ENCODE assay signal across 10 cellular contexts in genomic region chr9:133429641-133430161, GRCh38. TPM values are rescaled to one million over a fixed set of nuclear protein-coding genes. Genes with fewer than 3 reads are reported as not detected.
DNase-seq lines count a peak whose midpoint lies in the region; ATAC-seq and TF ChIP-seq lines count a peak whose summit lies in the region.
"Had no signal": no experiment of that assay in that cellular context is flagged by ENCODE, and none has a peak within 500 bp of the region (broad histone marks: within the 10 kb centered on the region; RNA-seq: fewer than 3 reads in every experiment).

No MANE protein-coding gene starts in this region.

- no peak overlapping the region for H3K27ac ChIP-seq in CD4-positive, CD25-positive, alpha-beta regulatory T cell (ENCODE audit: insufficient read depth, low read length, poor library complexity, severe bottlenecking)
- H3K27ac ChIP-seq in colonic mucosa = no peak overlapping the region
- no peak overlapping the region for H3K27ac ChIP-seq in effector memory CD4-positive, alpha-beta T cell (ENCODE audit: insufficient read depth, low read length, poor library complexity, severe bottlenecking)

- peaks cover 0 to 2% (median 0%) of the 10 kb centered on the region in 7 donors for H3K9me3 Mint-ChIP-seq in CD4-positive, CD25-positive, alpha-beta regulatory T cell
- H3K9me3 Mint-ChIP-seq in HFFc6 = no peaks in the 10 kb centered on the region

- TF ChIP-seq CTCF in HFFc6 (IDR thresholded peaks at IDR 0.05) = peak; percentile 45
- TF ChIP-seq CTCF in colonic mucosa (IDR thresholded peaks at IDR 0.05) = peak; percentile 15

- no peaks in the 10 kb centered on the region for H3K27me3 ChIP-seq in CD4-positive, CD25-positive, alpha-beta regulatory T cell (ENCODE audit: control insufficient read depth, insufficient read depth, low read length)
- H3K27me3 ChIP-seq in colonic mucosa = no peaks in the 10 kb centered on the region
- H3K27me3 ChIP-seq in effector memory CD4-positive, alpha-beta T cell (replicated peaks; ENCODE audit: control insufficient read depth, insufficient read depth, low read length, poor library complexity, severe bottlenecking) = peaks cover 4% of the 10 kb centered on the region

- H3K36me3 ChIP-seq in CD4-positive, CD25-positive, alpha-beta regulatory T cell (ENCODE audit: control insufficient read depth, insufficient read depth, low read length) = no peaks in the 10 kb centered on the region
- no peaks in the 10 kb centered on the region for H3K36me3 ChIP-seq in colonic mucosa
- no peaks in the 10 kb centered on the region for H3K36me3 ChIP-seq in effector memory CD4-positive, alpha-beta T cell (ENCODE audit: control insufficient read depth, insufficient read depth, low read length)

- DNase-seq in CD4-positive, CD25-positive, alpha-beta regulatory T cell = no peak
- DNase-seq in HFFc6 = no peak
- peak; percentile 45 for DNase-seq in colonic mucosa
- peak; percentile 18 for DNase-seq in mucosa of gallbladder (ENCODE audit: low spot score)
- DNase-seq in superior temporal gyrus (ENCODE audit: extremely low spot score) = no peak
- DNase-seq in effector memory CD4-positive, alpha-beta T cell = no peak
- DNase-seq: caudate nucleus, NCI-H748 treated with DMSO at 0.1 percent for 48 hours had no signal

- no peaks in the 10 kb centered on the region for H3K36me3 Mint-ChIP-seq in CD4-positive, CD25-positive, alpha-beta regulatory T cell
- no peaks in the 10 kb centered on the region for H3K36me3 Mint-ChIP-seq in HFFc6 (ENCODE audit: low read depth)

- no peak overlapping the region for H3K27ac Mint-ChIP-seq in CD4-positive, CD25-positive, alpha-beta regulatory T cell
- no peak overlapping the region for H3K27ac Mint-ChIP-seq in HFFc6

- H3K4me1 ChIP-seq in CD4-positive, CD25-positive, alpha-beta regulatory T cell (ENCODE audit: control insufficient read depth, insufficient read depth, low read length, poor library complexity, severe bottlenecking) = no peaks in the 10 kb centered on the region
- peaks cover 2% of the 10 kb centered on the region for H3K4me1 ChIP-seq in colonic mucosa
- peaks cover 4% of the 10 kb centered on the region for H3K4me1 ChIP-seq in effector memory CD4-positive, alpha-beta T cell (ENCODE audit: control insufficient read depth, insufficient read depth, low read length, poor library complexity, severe bottlenecking)

- peak; percentile 34 to 37 for ATAC-seq in CD4-positive, CD25-positive, alpha-beta regulatory T cell (ENCODE audit: low read depth in 2 of 2)
- ATAC-seq in GM18867 (IDR thresholded peaks at IDR 0.05; ENCODE audit: unreplicated experiment) = no peak
- no peak for ATAC-seq in GM21526 (IDR thresholded peaks at IDR 0.05; ENCODE audit: low FRiP score, unreplicated experiment)

- no peak overlapping the region for H3K4me3 ChIP-seq in CD4-positive, CD25-positive, alpha-beta regulatory T cell (ENCODE audit: low read depth, low read length)
- no peak overlapping the region for H3K4me3 ChIP-seq in colonic mucosa
- no peak overlapping the region for H3K4me3 ChIP-seq in effector memory CD4-positive, alpha-beta T cell (ENCODE audit: insufficient read depth, low read depth, low read length, poor library complexity, severe bottlenecking)

- H3K4me3 Mint-ChIP-seq in CD4-positive, CD25-positive, alpha-beta regulatory T cell = no peak overlapping the region
- H3K4me3 Mint-ChIP-seq in HFFc6 = no peak overlapping the region

- H3K9ac ChIP-seq in colonic mucosa (ENCODE audit: low read depth in 2 of 2, low read length in 2 of 2) = no peak overlapping the region

- intact Hi-C loops in colonic mucosa (cut with DNase I) = no loop called here

- H3K4me1 Mint-ChIP-seq in CD4-positive, CD25-positive, alpha-beta regulatory T cell = peaks cover 0 to 9% (median under 1%) of the 10 kb centered on the region in 4 donors
- H3K4me1 Mint-ChIP-seq in HFFc6 (ENCODE audit: low read depth) = no peaks in the 10 kb centered on the region

- H3K9me3 ChIP-seq in CD4-positive, CD25-positive, alpha-beta regulatory T cell (ENCODE audit: control insufficient read depth in 2 of 2, low read length in 2 of 2) = no peaks in the 10 kb centered on the region
- no peaks in the 10 kb centered on the region for H3K9me3 ChIP-seq in colonic mucosa
- no peaks in the 10 kb centered on the region for H3K9me3 ChIP-seq in effector memory CD4-positive, alpha-beta T cell (ENCODE audit: control insufficient read depth, low read length)

- H3K27me3 Mint-ChIP-seq in CD4-positive, CD25-positive, alpha-beta regulatory T cell = peaks cover 34% of the 10 kb centered on the region
- peaks cover 31% of the 10 kb centered on the region for H3K27me3 Mint-ChIP-seq in HFFc6 (ENCODE audit: insufficient read depth)

RNA-seq across cellular contexts. Expression of gene ADAMTS13, which starts 7.5 kb away (rescaled TPM):
- 0.47 TPM for total RNA-seq in CD4-positive, CD25-positive, alpha-beta regulatory T cell
- polyA plus RNA-seq in CD4-positive, CD25-positive, alpha-beta regulatory T cell = under 1 TPM in 1 of 4 donors, not detected in 3; 0.10 TPM
- 1 to 10 TPM in 1 of 6 experiments, under 1 TPM in 5; 0.41 to 1.2 (median 0.74) TPM for total RNA-seq in HFFc6 (2021; fragmentation: NEBNext Ultra II Directional; extraction: Animal tissue kit (Norgen Biotek cat#: 25700))
- total RNA-seq in colonic mucosa (1 to 10 TPM; 4.2 TPM), mucosa of gallbladder (7.1 TPM)

RNA-seq across cellular contexts. Expression of gene REXO4, which starts 11.9 kb away (rescaled TPM):
- 19.4 TPM for total RNA-seq in CD4-positive, CD25-positive, alpha-beta regulatory T cell
- 10 to 100 TPM in 3 of 4 donors, 1 to 10 TPM in 1; 9.8 to 17.8 (median 14.7) TPM for polyA plus RNA-seq in CD4-positive, CD25-positive, alpha-beta regulatory T cell
- total RNA-seq in HFFc6 (2021; fragmentation: NEBNext Ultra II Directional; extraction: Animal tissue kit (Norgen Biotek cat#: 25700)) = 10 to 100 TPM; 20.4 to 26.3 (median 23.5) TPM
- 10 to 100 TPM; 17.3 to 38.6 TPM for total RNA-seq in colonic mucosa
- total RNA-seq in mucosa of gallbladder = 27.5 TPM

RNA-seq across cellular contexts. Expression of gene CACFD1, which starts 30.1 kb away (rescaled TPM):
- 1.8 TPM for total RNA-seq in CD4-positive, CD25-positive, alpha-beta regulatory T cell
- polyA plus RNA-seq in CD4-positive, CD25-positive, alpha-beta regulatory T cell = 1 to 10 TPM; 1.2 to 3.0 (median 1.7) TPM
- total RNA-seq in HFFc6 (2021; fragmentation: NEBNext Ultra II Directional; extraction: Animal tissue kit (Norgen Biotek cat#: 25700)) = 1 to 10 TPM; 5.0 to 9.1 (median 6.7) TPM
- total RNA-seq in colonic mucosa = 10 to 100 TPM; 56.8 to 60.7 TPM
- 79.3 TPM for total RNA-seq in mucosa of gallbladder

RNA-seq across cellular contexts. Expression of gene SLC2A6, which starts 49.2 kb away (rescaled TPM):
- total RNA-seq in CD4-positive, CD25-positive, alpha-beta regulatory T cell = 1.8 TPM
- polyA plus RNA-seq in CD4-positive, CD25-positive, alpha-beta regulatory T cell = 1 to 10 TPM in 3 of 4 donors, under 1 TPM in 1; 0.63 to 2.2 (median 1.6) TPM
- total RNA-seq in HFFc6 (2021; fragmentation: NEBNext Ultra II Directional; extraction: Animal tissue kit (Norgen Biotek cat#: 25700)) = 10 to 100 TPM in 5 of 6 experiments, 1 to 10 TPM in 1; 9.4 to 12.6 (median 11.3) TPM
- total RNA-seq in colonic mucosa (1 to 10 TPM; 2.4 to 2.8 TPM), mucosa of gallbladder (18.4 TPM)

RNA-seq across cellular contexts. Expression of gene STKLD1, which starts 53.5 kb away (rescaled TPM):
- 0.86 TPM for total RNA-seq in CD4-positive, CD25-positive, alpha-beta regulatory T cell
- polyA plus RNA-seq in CD4-positive, CD25-positive, alpha-beta regulatory T cell = under 1 TPM; 0.09 to 0.28 (median 0.15) TPM
- 1 to 10 TPM in 2 of 6 experiments, under 1 TPM in 4; 0.46 to 1.4 (median 0.68) TPM for total RNA-seq in HFFc6 (2021; fragmentation: NEBNext Ultra II Directional; extraction: Animal tissue kit (Norgen Biotek cat#: 25700))
- under 1 TPM in 1 of 2 donors, not detected in 1; 0.45 TPM for total RNA-seq in colonic mucosa
- total RNA-seq in mucosa of gallbladder = 1.1 TPM

Comparison
In these comparisons a context has a peak if more than half of its experiments do, and no peak if none do; other contexts are left out.
1. ATAC-seq: peak in CD4-positive, CD25-positive, alpha-beta regulatory T cell (2 of 2); none in GM18867 (single experiment) and GM21526 (single experiment).
2. DNase-seq: peak in colonic mucosa (single experiment) and mucosa of gallbladder (single experiment); none in CD4-positive, CD25-positive, alpha-beta regulatory T cell (0 of 3), HFFc6 (single experiment), superior temporal gyrus (single experiment) and effector memory CD4-positive, alpha-beta T cell (0 of 3).